ENCODE assay signal across 16 cellular contexts in genomic region chr5:133253076-133253475, GRCh38.
DNase-seq lines count a peak whose midpoint lies in the region; ATAC-seq and TF ChIP-seq lines count a peak whose summit lies in the region.
"Had no signal": no experiment of that assay in that cellular context is flagged by ENCODE, and none has a peak within 500 bp of the region (broad histone marks: within the 10 kb centered on the region; RNA-seq: fewer than 3 reads in every experiment).

No MANE protein-coding gene starts in this region.

- no peak overlapping the region for H3K27ac ChIP-seq in HEK293 (ENCODE audit: extremely low read depth, low read depth, low read length)
- H3K27ac ChIP-seq in lower lobe of right lung, result no peak overlapping the region

- H3K4me1 ChIP-seq in HEK293 (ENCODE audit: control insufficient read depth, insufficient read depth, low read length) (peaks cover 6% of the 10 kb centered on the region; the same call in 1 of the 2 replicates), lower lobe of right lung (no peaks in the 10 kb centered on the region)

- TF ChIP-seq CTCF in HEK293 (tag by site-specific recombination; IDR thresholded peaks at IDR 0.05) (no peak), lower lobe of right lung (IDR thresholded peaks at IDR 0.05) (no peak)

- H3K9me3 ChIP-seq in HEK293 (ENCODE audit: control insufficient read depth, insufficient read depth, low read depth, low read length), result no peaks in the 10 kb centered on the region
- no peaks in the 10 kb centered on the region for H3K9me3 ChIP-seq in lower lobe of right lung

- intact Hi-C loops in lower lobe of right lung (cut with DNase I), result no loop called here

- POLR2A ChIA-PET in HEK293 (lab: Yijun Ruan, JAX), result no interaction called here

- no peak overlapping the region for H3K4me3 ChIP-seq in HEK293 (ENCODE audit: low read depth, low read length)
- no peak overlapping the region for H3K4me3 ChIP-seq in lower lobe of right lung
- H3K4me3 ChIP-seq: GM23338 had no signal

- CTCF ChIA-PET in HEK293 (lab: Yijun Ruan, JAX), result interaction anchor here (0.6 kb wide), 1 partner anchor 80 kb away, joined by 3 read pairs; no protein-coding TSS in a partner anchor

- DNase-seq in NCI-H345 (lab: John Stamatoyannopoulos, UW) (peak; percentile 32), NCI-H345 treated with DMSO at 0.1 percent for 48 hours (lab: John Stamatoyannopoulos, UW; ENCODE audit: unreplicated experiment) (no peak), lower lobe of right lung (peak; percentile 16), HUDEP-2 (lab: John Stamatoyannopoulos, UW; ENCODE audit: unreplicated experiment in 76 of 76) (no peak)
- DNase-seq: C1 segment of cervical spinal cord; CD4-positive, CD25-positive, alpha-beta regulatory T cell; CD8-positive, alpha-beta memory T cell; COR-L47; DMS 273 treated with DMSO at 0.1 percent for 48 hours; DMS53; HCEC 1CT; HFFc6 had no signal

- H3K36me3 ChIP-seq in HEK293 (ENCODE audit: control insufficient read depth in 2 of 2, insufficient read depth in 1 of 2, low read length in 2 of 2) (no peaks in the 10 kb centered on the region), lower lobe of right lung (no peaks in the 10 kb centered on the region)

- ATAC-seq in lower lobe of right lung (no peak), GM21723 (IDR thresholded peaks at IDR 0.05; ENCODE audit: unreplicated experiment) (no peak), HG02623 (IDR thresholded peaks at IDR 0.05; ENCODE audit: unreplicated experiment) (no peak)

- H3K27me3 ChIP-seq in lower lobe of right lung (ENCODE audit: low read depth), result no peaks in the 10 kb centered on the region

TF ChIP-seq in HEK293, 187 proteins besides CTCF, POLR2A, EP300 and RAD21:
- TF ChIP-seq HIC1 (tag by site-specific recombination; IDR thresholded peaks at IDR 0.05), result no peak
- no peak for TF ChIP-seq ZNF843 (tag by site-specific recombination; IDR thresholded peaks at IDR 0.05)
- TF ChIP-seq ZNF362 (tag by site-specific recombination; IDR thresholded peaks at IDR 0.05), result no peak
- TF ChIP-seq MEIS1 (CRISPR knock-in tag; IDR thresholded peaks at IDR 0.05; ENCODE audit: borderline replicate concordance), result no peak
- TF ChIP-seq ZNF514 (tag by site-specific recombination; IDR thresholded peaks at IDR 0.05), result no peak
- no peak for TF ChIP-seq ZNF37A (tag by site-specific recombination; IDR thresholded peaks at IDR 0.05)
- peak; percentile 50 for TF ChIP-seq GLIS1 (tag by site-specific recombination; IDR thresholded peaks at IDR 0.05)
- no peak for TF ChIP-seq ZNF366 (tag by site-specific recombination; conservative IDR thresholded peaks at IDR 0.05)
- no peak for TF ChIP-seq ZNF311 (tag by site-specific recombination; IDR thresholded peaks at IDR 0.05; ENCODE audit: borderline replicate concordance)
- TF ChIP-seq ZNF18 (tag by site-specific recombination; IDR thresholded peaks at IDR 0.05), result no peak
- TF ChIP-seq ZNF521 (tag by site-specific recombination; IDR thresholded peaks at IDR 0.05), result no peak
- TF ChIP-seq ZIC2 (tag by site-specific recombination; IDR thresholded peaks at IDR 0.05), result peak; percentile 30; the same call in 1 of the 2 replicates

Comparison
In these comparisons a context has a peak if more than half of its experiments do, and no peak if none do; other contexts are left out.
1. DNase-seq: peak in NCI-H345 (single experiment) and lower lobe of right lung (single experiment); none in NCI-H345 treated with DMSO at 0.1 percent for 48 hours (single experiment) and HUDEP-2 (0 of 76).